Comparison of ENCODE assay signal across 35 cellular contexts in genomic region chr2:203282101-203282500, GRCh38. TPM values are rescaled to one million over a fixed set of nuclear protein-coding genes. Genes with fewer than 3 reads are reported as not detected.
DNase-seq lines count a peak whose midpoint lies in the region; ATAC-seq and TF ChIP-seq lines count a peak whose summit lies in the region.
"Had no signal": no experiment of that assay in that cellular context is flagged by ENCODE, and none has a peak within 500 bp of the region (broad histone marks: within the 10 kb centered on the region; RNA-seq: fewer than 3 reads in every experiment).

No MANE protein-coding gene starts in this region.

- H3K36me3 Mint-ChIP-seq in stimulated activated naive B cell treated with anti-CD40 and anti-IgM and Interleukin-4, amounts not matched to agents 10 μg/mL and 1 μg/mL and 100 μg/mL, for 72 hours, result peaks cover 19 to 28% of the 10 kb centered on the region in 2 donors
- peaks cover 14% of the 10 kb centered on the region for H3K36me3 Mint-ChIP-seq in activated naive CD8-positive, alpha-beta T cell treated with anti-CD3 and anti-CD28 coated beads for 36 hours
- H3K36me3 Mint-ChIP-seq in nephron progenitor cell (ENCODE audit: low read depth), result peaks cover 70% of the 10 kb centered on the region

- DNase-seq in HCT116 (ENCODE audit: low read depth, low spot score) (no peak), mesenteric fat pad (ENCODE audit: low spot score) (peak; percentile 77), posterior vena cava (ENCODE audit: low spot score) (peak; percentile 52), nephron progenitor cell (no peak), epidermal melanocyte (ENCODE audit: insufficient read length, low spot score) (no peak)
- DNase-seq in stimulated activated naive B cell treated with anti-CD40 and anti-IgM and Interleukin-4, amounts not matched to agents 10 μg/mL and 1 μg/mL and 100 μg/mL, for 72 hours, result no peak
- DNase-seq in activated naive CD8-positive, alpha-beta T cell treated with anti-CD3 and anti-CD28 coated beads for 36 hours, result no peak
- DNase-seq: 8988T; ACHN; AML-193; BE2C; C1 segment of cervical spinal cord; Caco-2; Calu3; CD4-positive, alpha-beta memory T cell; CD4-positive, alpha-beta T cell; CD4-positive, CD25-positive, alpha-beta regulatory T cell; CD8-positive, alpha-beta memory T cell; CD8-positive, alpha-beta T cell; COR-L47; DMS 273 treated with DMSO at 0.1 percent for 48 hours; DMS153; DMS53; DMS79; DMS79 treated with DMSO at 0.1 percent for 48 hours; DND-41; EL had no signal

- intact Hi-C loops in HCT116 (cut with micrococcal nuclease), result no loop called here
- intact Hi-C loops in posterior vena cava (cut with DNase I), result no loop called here

- POLR2A ChIA-PET in HCT116 (lab: Charles Lee), result no interaction called here

- H3K4me1 Mint-ChIP-seq in stimulated activated naive B cell treated with anti-CD40 and anti-IgM and Interleukin-4, amounts not matched to agents 10 μg/mL and 1 μg/mL and 100 μg/mL, for 72 hours, result no peaks in the 10 kb centered on the region
- no peaks in the 10 kb centered on the region for H3K4me1 Mint-ChIP-seq in activated naive CD8-positive, alpha-beta T cell treated with anti-CD3 and anti-CD28 coated beads for 36 hours
- no peaks in the 10 kb centered on the region for H3K4me1 Mint-ChIP-seq in nephron progenitor cell
- H3K4me1 Mint-ChIP-seq: B cell; CD14-positive monocyte; CD8-positive, alpha-beta memory T cell had no signal

- H3K9me3 Mint-ChIP-seq in stimulated activated naive B cell treated with anti-CD40 and anti-IgM and Interleukin-4, amounts not matched to agents 10 μg/mL and 1 μg/mL and 100 μg/mL, for 72 hours, result no peaks in the 10 kb centered on the region
- H3K9me3 Mint-ChIP-seq in activated naive CD8-positive, alpha-beta T cell treated with anti-CD3 and anti-CD28 coated beads for 36 hours, result no peaks in the 10 kb centered on the region
- H3K9me3 Mint-ChIP-seq in nephron progenitor cell, result no peaks in the 10 kb centered on the region
- H3K9me3 Mint-ChIP-seq: CD14-positive monocyte; CD4-positive, alpha-beta memory T cell; CD4-positive, alpha-beta T cell; CD4-positive, CD25-positive, alpha-beta regulatory T cell; CD8-positive, alpha-beta memory T cell; CD8-positive, alpha-beta T cell had no signal

- no peak for ATAC-seq in HCT116
- ATAC-seq in stimulated activated naive B cell treated with anti-CD40 and anti-IgM and Interleukin-4, amounts not matched to agents 10 μg/mL and 1 μg/mL and 100 μg/mL, for 72 hours (replicated peaks), result no peak
- ATAC-seq in HG03460 (IDR thresholded peaks at IDR 0.05; ENCODE audit: unreplicated experiment), result no peak
- ATAC-seq: A549; CD8-positive, alpha-beta T cell had no signal

- no peak overlapping the region for H2AFZ ChIP-seq in HCT116 (ENCODE audit: low read depth, low read length, poor library complexity, severe bottlenecking)

- no peak for TF ChIP-seq RAD21 in HCT116 (IDR thresholded peaks at IDR 0.05; ENCODE audit: low read depth)

- no peak overlapping the region for H3K4me3 Mint-ChIP-seq in stimulated activated naive B cell treated with anti-CD40 and anti-IgM and Interleukin-4, amounts not matched to agents 10 μg/mL and 1 μg/mL and 100 μg/mL, for 72 hours
- H3K4me3 Mint-ChIP-seq in activated naive CD8-positive, alpha-beta T cell treated with anti-CD3 and anti-CD28 coated beads for 36 hours, result no peak overlapping the region
- no peak overlapping the region for H3K4me3 Mint-ChIP-seq in nephron progenitor cell
- H3K4me3 Mint-ChIP-seq: B cell; CD14-positive monocyte; CD4-positive, alpha-beta memory T cell; CD4-positive, alpha-beta T cell; CD4-positive, CD25-positive, alpha-beta regulatory T cell; CD8-positive, alpha-beta memory T cell; CD8-positive, alpha-beta T cell had no signal

- no peaks in the 10 kb centered on the region for H3K27me3 Mint-ChIP-seq in stimulated activated naive B cell treated with anti-CD40 and anti-IgM and Interleukin-4, amounts not matched to agents 10 μg/mL and 1 μg/mL and 100 μg/mL, for 72 hours
- no peaks in the 10 kb centered on the region for H3K27me3 Mint-ChIP-seq in activated naive CD8-positive, alpha-beta T cell treated with anti-CD3 and anti-CD28 coated beads for 36 hours
- no peaks in the 10 kb centered on the region for H3K27me3 Mint-ChIP-seq in nephron progenitor cell (ENCODE audit: low read depth, poor library complexity)
- H3K27me3 Mint-ChIP-seq: B cell; CD4-positive, alpha-beta memory T cell; CD4-positive, alpha-beta T cell; CD4-positive, CD25-positive, alpha-beta regulatory T cell; CD8-positive, alpha-beta memory T cell had no signal

- H3K27me3 ChIP-seq in HCT116 (ENCODE audit: insufficient read depth, low read length), result no peaks in the 10 kb centered on the region
- H3K27me3 ChIP-seq: BE2C; BLaER1; BLaER1 treated with 17β-estradiol and CSF1 and Interleukin-3, amounts not matched to agents 10 nM and 100 nM had no signal

- RAD21 ChIA-PET in HCT116 (lab: Charles Lee; ENCODE audit: low non-redundant PET in 1 of 2, low total read pairs in 2 of 2, uncharacterized antibody in 2 of 2, unreplicated experiment in 2 of 2), result no interaction called here

- H3K4me1 ChIP-seq in HCT116 (ENCODE audit: control insufficient read depth in 1 of 2, insufficient read depth in 2 of 2, low read length in 2 of 2), result peaks cover 26 to 32% of the 10 kb centered on the region in 2 experiments
- H3K4me1 ChIP-seq: A549; BE2C; BLaER1; BLaER1 treated with 17β-estradiol and CSF1 and Interleukin-3, amounts not matched to agents 10 nM and 100 nM; Caco-2 had no signal

- no peaks in the 10 kb centered on the region for H4K20me1 ChIP-seq in HCT116 (ENCODE audit: insufficient read depth)
- H4K20me1 ChIP-seq: BLaER1; BLaER1 treated with 17β-estradiol and CSF1 and Interleukin-3, amounts not matched to agents 10 nM and 100 nM had no signal

- H3K4me2 ChIP-seq in HCT116 (ENCODE audit: low read length), result no peak overlapping the region
- H3K4me2 ChIP-seq: A549; BLaER1; BLaER1 treated with 17β-estradiol and CSF1 and Interleukin-3, amounts not matched to agents 10 nM and 100 nM had no signal

- CTCF ChIA-PET in HCT116 (lab: Charles Lee), result no interaction called here

- H3K36me3 ChIP-seq in HCT116 (ENCODE audit: control insufficient read depth in 1 of 2, insufficient read depth in 2 of 2, low read length in 2 of 2), result peaks cover 7 to 8% of the 10 kb centered on the region in 2 experiments; a peak in 1 of 4 replicates

- no peaks in the 10 kb centered on the region for H3K9me2 ChIP-seq in HCT116 (ENCODE audit: insufficient read depth)

- no peaks in the 10 kb centered on the region for H3K9me3 ChIP-seq in HCT116 (ENCODE audit: control insufficient read depth in 1 of 2, insufficient read depth in 1 of 2, low read depth in 1 of 2, low read length in 2 of 2)
- H3K9me3 ChIP-seq: A549; BE2C; BLaER1; BLaER1 treated with 17β-estradiol and CSF1 and Interleukin-3, amounts not matched to agents 10 nM and 100 nM; Caco-2 had no signal

- no peak for TF ChIP-seq CTCF in HCT116 (IDR thresholded peaks at IDR 0.05 in 2 of 3, conservative IDR thresholded peaks at IDR 0.05 in 1 of 3; ENCODE audit: borderline replicate concordance in 1 of 3, insufficient read depth in 1 of 3, low read depth in 2 of 3, low read length in 2 of 3)
- TF ChIP-seq CTCF in nephron progenitor cell (IDR thresholded peaks at IDR 0.05), result no peak

- no peak overlapping the region for H3K9ac ChIP-seq in HCT116 (ENCODE audit: low read length)
- H3K9ac ChIP-seq: BLaER1; BLaER1 treated with 17β-estradiol and CSF1 and Interleukin-3, amounts not matched to agents 10 nM and 100 nM had no signal

- H3K27ac ChIP-seq in HCT116 (ENCODE audit: low read depth, low read length), result peak overlapping the region; percentile 71; the same call in 1 of the 2 replicates
- H3K27ac ChIP-seq: 22Rv1; A549; BLaER1; BLaER1 treated with 17β-estradiol and CSF1 and Interleukin-3, amounts not matched to agents 10 nM and 100 nM; C4-2B had no signal

- no peak for TF ChIP-seq POLR2A in HCT116 (IDR thresholded peaks at IDR 0.05; ENCODE audit: borderline replicate concordance, extremely low read depth, insufficient read depth, insufficient read length)

- peak overlapping the region; percentile 47 for H3K27ac Mint-ChIP-seq in stimulated activated naive B cell treated with anti-CD40 and anti-IgM and Interleukin-4, amounts not matched to agents 10 μg/mL and 1 μg/mL and 100 μg/mL, for 72 hours
- H3K27ac Mint-ChIP-seq in activated naive CD8-positive, alpha-beta T cell treated with anti-CD3 and anti-CD28 coated beads for 36 hours, result no peak overlapping the region
- no peak overlapping the region for H3K27ac Mint-ChIP-seq in nephron progenitor cell
- H3K27ac Mint-ChIP-seq: B cell; CD14-positive monocyte; CD4-positive, alpha-beta memory T cell; CD4-positive, alpha-beta T cell; CD4-positive, CD25-positive, alpha-beta regulatory T cell; CD8-positive, alpha-beta memory T cell; CD8-positive, alpha-beta T cell had no signal

- no TSS peak for BruUV-seq in HCT116 (replicated peaks; lab: Mats Ljungman, UMichigan)

- no peaks in the 10 kb centered on the region for H3K79me2 ChIP-seq in HCT116 (ENCODE audit: insufficient read depth, low read length)

- no peak overlapping the region for H3K4me3 ChIP-seq in HCT116 (replicated peaks in 1 of 2; ENCODE audit: low read depth in 1 of 2, low read length in 2 of 2)
- H3K4me3 ChIP-seq: A549; BLaER1; BLaER1 treated with 17β-estradiol and CSF1 and Interleukin-3, amounts not matched to agents 10 nM and 100 nM had no signal

TF ChIP-seq in HCT116, 20 proteins besides CTCF, POLR2A, EP300 and RAD21 (continues in another document):
- TF ChIP-seq YY1 (IDR thresholded peaks at IDR 0.05; ENCODE audit: extremely low read depth, insufficient replicate concordance, low read depth, low read length) (no peak), ZFX (IDR thresholded peaks at IDR 0.05) (no peak), MAX (IDR thresholded peaks at IDR 0.05) (no peak), CEBPB (IDR thresholded peaks at IDR 0.05; ENCODE audit: low read depth) (no peak), TCF7L2 (IDR thresholded peaks at IDR 0.05; ENCODE audit: borderline replicate concordance, extremely low read depth, insufficient read depth, insufficient read length) (no peak), SP1 (IDR thresholded peaks at IDR 0.05; ENCODE audit: low read depth) (no peak)

RNA-seq across cellular contexts. Expression of gene CYP20A1, which starts 43.3 kb away (rescaled TPM):
- total RNA-seq in HCT116 (2021; ENCODE audit: unreplicated experiment) (10.0 TPM), mesenteric fat pad (23.7 TPM), posterior vena cava (10 to 100 TPM; 24.8 to 29.6 TPM)
- polyA plus RNA-seq in HCT116 (2012), result 2.7 and 4.3 TPM in 2 replicates
- total RNA-seq in activated naive CD8-positive, alpha-beta T cell treated with anti-CD3 and anti-CD28 coated beads for 36 hours, result 10 to 100 TPM; 19.8 to 20.6 TPM

RNA-seq across cellular contexts. Expression of gene ABI2, which starts 46.1 kb away (rescaled TPM):
- total RNA-seq in HCT116 (2021; ENCODE audit: unreplicated experiment) (75.6 TPM), mesenteric fat pad (32.1 TPM), posterior vena cava (10 to 100 TPM; 44.6 to 51.4 TPM)
- polyA plus RNA-seq in HCT116 (2012), result 40.5 and 44.3 TPM in 2 replicates
- 10 to 100 TPM; 36.3 to 39.1 TPM for total RNA-seq in activated naive CD8-positive, alpha-beta T cell treated with anti-CD3 and anti-CD28 coated beads for 36 hours

Comparison
In these comparisons a context has a peak if more than half of its experiments do, and no peak if none do; other contexts are left out.
1. DNase-seq: peak in mesenteric fat pad (single experiment) and posterior vena cava (single experiment); none in HCT116 (single experiment), stimulated activated naive B cell treated with anti-CD40 and anti-IgM and Interleukin-4, amounts not matched to agents 10 μg/mL and 1 μg/mL and 100 μg/mL, for 72 hours (single experiment), activated naive CD8-positive, alpha-beta T cell treated with anti-CD3 and anti-CD28 coated beads for 36 hours (single experiment), nephron progenitor cell (single experiment) and epidermal melanocyte (single experiment).